In genomic region chr11:133064152-133064877, GRCh38 we compare ENCODE assay signal across 8 cellular contexts.
DNase-seq lines count a peak whose midpoint lies in the region; ATAC-seq and TF ChIP-seq lines count a peak whose summit lies in the region.

No MANE protein-coding gene starts in this region.

- no peak for ATAC-seq in activated naive CD8-positive, alpha-beta T cell treated with anti-CD3 and anti-CD28 coated beads, Interleukin-2, amount 10 ng/mL, durations not matched to agents 7 days and 5 days (ENCODE audit: low read depth)
- ATAC-seq in left ventricle myocardium superior: peak; percentile 96

- intact Hi-C loops in left ventricle myocardium superior (cut with micrococcal nuclease): no loop called here

- TF ChIP-seq CTCF in RWPE1 (conservative IDR thresholded peaks at IDR 0.05; ENCODE audit: low read depth): no peak

- DNase-seq in DMS53 (lab: John Stamatoyannopoulos, UW): peak; percentile 90
- peak; percentile 10 for DNase-seq in KG1 (lab: John Stamatoyannopoulos, UW)
- DNase-seq in activated naive CD8-positive, alpha-beta T cell treated with anti-CD3 and anti-CD28 coated beads, Interleukin-2, amount 10 ng/mL, durations not matched to agents 7 days and 5 days: no peak
- peak; percentile 79 for DNase-seq in left ventricle myocardium superior
- DNase-seq in pons (ENCODE audit: low spot score): peak; percentile 17
- DNase-seq in RWPE1 (ENCODE audit: low spot score): no peak
- DNase-seq in activated CD4-positive, alpha-beta T cell treated with anti-CD3 and anti-CD28 coated beads, Interleukin-2, amount 50 U/mL, for 4 hours: no peak
- DNase-seq in NCI-H446 treated with DMSO at 0.1 percent for 48 hours (lab: John Stamatoyannopoulos, UW): no peak

- peak overlapping the region; percentile 39 for H3K4me3 Mint-ChIP-seq in activated naive CD8-positive, alpha-beta T cell treated with anti-CD3 and anti-CD28 coated beads, Interleukin-2, amount 10 ng/mL, durations not matched to agents 7 days and 5 days

- H3K4me1 Mint-ChIP-seq in activated naive CD8-positive, alpha-beta T cell treated with anti-CD3 and anti-CD28 coated beads, Interleukin-2, amount 10 ng/mL, durations not matched to agents 7 days and 5 days: peaks cover 5% of the 10 kb centered on the region

- no peaks in the 10 kb centered on the region for H3K9me3 Mint-ChIP-seq in activated naive CD8-positive, alpha-beta T cell treated with anti-CD3 and anti-CD28 coated beads, Interleukin-2, amount 10 ng/mL, durations not matched to agents 7 days and 5 days

- peaks cover 30% of the 10 kb centered on the region for H3K27me3 Mint-ChIP-seq in activated naive CD8-positive, alpha-beta T cell treated with anti-CD3 and anti-CD28 coated beads, Interleukin-2, amount 10 ng/mL, durations not matched to agents 7 days and 5 days

- POLR2A ChIA-PET in activated naive CD8-positive, alpha-beta T cell treated with anti-CD3 and anti-CD28 coated beads, Interleukin-2, amount 10 ng/mL, durations not matched to agents 7 days and 5 days (lab: Charles Lee): no interaction called here
- POLR2A ChIA-PET in RWPE1 (lab: Yijun Ruan, JAX; ENCODE audit: low non-redundant PET): no interaction called here

- CTCF ChIA-PET in RWPE1 (lab: Yijun Ruan, JAX): interaction anchor here (0.7 kb wide), 1 partner anchor 19 kb away, joined by 3 read pairs; no protein-coding TSS in a partner anchor

- H3K27ac ChIP-seq in RWPE1: no peak overlapping the region

- H3K36me3 Mint-ChIP-seq in activated naive CD8-positive, alpha-beta T cell treated with anti-CD3 and anti-CD28 coated beads, Interleukin-2, amount 10 ng/mL, durations not matched to agents 7 days and 5 days: no peaks in the 10 kb centered on the region

- peak overlapping the region; percentile 39 for H3K27ac Mint-ChIP-seq in activated naive CD8-positive, alpha-beta T cell treated with anti-CD3 and anti-CD28 coated beads, Interleukin-2, amount 10 ng/mL, durations not matched to agents 7 days and 5 days

Comparison
In these comparisons a context has a peak if more than half of its experiments do, and no peak if none do; other contexts are left out.
1. DNase-seq: peak in DMS53 (single experiment), KG1 (single experiment), left ventricle myocardium superior (single experiment) and pons (single experiment); none in activated naive CD8-positive, alpha-beta T cell treated with anti-CD3 and anti-CD28 coated beads, Interleukin-2, amount 10 ng/mL, durations not matched to agents 7 days and 5 days (single experiment), RWPE1 (single experiment), activated CD4-positive, alpha-beta T cell treated with anti-CD3 and anti-CD28 coated beads, Interleukin-2, amount 50 U/mL, for 4 hours (0 of 2) and NCI-H446 treated with DMSO at 0.1 percent for 48 hours (single experiment).